ENCODE assay signal across 7 cellular contexts in the genomic region with DNA sequence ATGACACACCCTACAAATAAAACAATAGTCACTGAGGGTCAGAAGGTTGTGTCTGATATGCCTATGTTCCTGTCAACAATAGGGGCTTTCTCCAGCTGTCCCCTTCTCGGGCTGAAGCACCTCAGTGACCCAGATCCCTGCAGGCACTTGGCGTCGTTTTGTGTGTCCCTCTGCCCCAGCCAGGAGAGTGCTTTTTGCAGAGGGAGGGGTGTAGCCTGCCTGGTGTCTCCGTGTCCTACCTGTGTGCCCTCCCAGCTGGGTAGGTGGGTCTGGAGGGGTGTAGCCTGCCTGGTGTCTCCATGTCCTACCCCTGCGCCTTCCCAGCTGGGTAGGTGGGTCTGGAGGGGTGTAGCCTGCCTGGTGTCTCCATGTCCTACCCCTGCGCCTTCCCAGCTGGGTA.
DNase-seq lines count a peak whose midpoint lies in the region; ATAC-seq and TF ChIP-seq lines count a peak whose summit lies in the region.
"Not testable (repeated sequence)": the region's sequence is repeated elsewhere in the genome, so short reads cannot be mapped to it uniquely, and the experiment has no call there.

No MANE protein-coding gene starts in this region.

- not testable (repeated sequence) for H3K27me3 ChIP-seq in CD8-positive, alpha-beta T cell (ENCODE audit: insufficient read depth, low read length); adipocyte (replicated peaks; ENCODE audit: control insufficient read depth, insufficient read depth, low read length); heart left ventricle; neural progenitor cell

- not testable (repeated sequence) for H4K20me1 ChIP-seq in neural progenitor cell (ENCODE audit: low read depth)

- not testable (repeated sequence) for H3K4me1 ChIP-seq in CD8-positive, alpha-beta T cell (ENCODE audit: insufficient read depth, low read length); neural progenitor cell
- H3K4me1 ChIP-seq in adipocyte (ENCODE audit: control insufficient read depth, insufficient read depth, low read length) (peaks cover 17% of the 10 kb centered on the region), heart left ventricle (peaks cover 0 to 45% (median 22%) of the 10 kb centered on the region in 12 donors)

- H3K9me3 ChIP-seq in CD8-positive, alpha-beta T cell (ENCODE audit: low read length); adipocyte (ENCODE audit: control insufficient read depth, low read length); heart left ventricle; neural progenitor cell (ENCODE audit: low read depth): not testable (repeated sequence)

- not testable (repeated sequence) for TF ChIP-seq CTCF in CD8-positive, alpha-beta T cell (IDR thresholded peaks at IDR 0.05); heart left ventricle (IDR thresholded peaks at IDR 0.05); neural progenitor cell (IDR thresholded peaks at IDR 0.05); type B pancreatic cell (conservative IDR thresholded peaks at IDR 0.05)

- not testable (repeated sequence) for H3K9me3 Mint-ChIP-seq in CD8-positive, alpha-beta T cell; activated CD4-positive, alpha-beta memory T cell treated with anti-CD3 and anti-CD28 coated beads, Interleukin-2, amount 10 ng/mL, durations not matched to agents 7 days and 5 days; neural progenitor cell; type B pancreatic cell

- H3K4me3 ChIP-seq in CD8-positive, alpha-beta T cell (ENCODE audit: low read depth, low read length); heart left ventricle; neural progenitor cell: not testable (repeated sequence)
- peak overlapping the region; percentile 5 for H3K4me3 ChIP-seq in adipocyte (ENCODE audit: low read length)

- not testable (repeated sequence) for H3K4me2 ChIP-seq in neural progenitor cell

- peak overlapping the region; percentile 57 for H3K9ac ChIP-seq in adipocyte (ENCODE audit: low read length)
- H3K9ac ChIP-seq in neural progenitor cell = not testable (repeated sequence)

- WGBS in heart left ventricle, 4 donors = 73 to 85% (median 79%) methylated on average over 4 to 6 of the region's 6 CpGs

- H3K79me2 ChIP-seq in neural progenitor cell (ENCODE audit: low read depth) = not testable (repeated sequence)

- not testable (repeated sequence) for H3K4me3 Mint-ChIP-seq in CD8-positive, alpha-beta T cell; activated CD4-positive, alpha-beta memory T cell treated with anti-CD3 and anti-CD28 coated beads, Interleukin-2, amount 10 ng/mL, durations not matched to agents 7 days and 5 days; neural progenitor cell; type B pancreatic cell

- H3K4me1 Mint-ChIP-seq in CD8-positive, alpha-beta T cell (ENCODE audit: low read depth); activated CD4-positive, alpha-beta memory T cell treated with anti-CD3 and anti-CD28 coated beads, Interleukin-2, amount 10 ng/mL, durations not matched to agents 7 days and 5 days: not testable (repeated sequence)
- H3K4me1 Mint-ChIP-seq in neural progenitor cell = peaks cover 25% of the 10 kb centered on the region
- peaks cover 14% of the 10 kb centered on the region for H3K4me1 Mint-ChIP-seq in type B pancreatic cell (ENCODE audit: unreplicated experiment)

- H3K27ac Mint-ChIP-seq in CD8-positive, alpha-beta T cell = peak overlapping the region; percentile 46
- not testable (repeated sequence) for H3K27ac Mint-ChIP-seq in activated CD4-positive, alpha-beta memory T cell treated with anti-CD3 and anti-CD28 coated beads, Interleukin-2, amount 10 ng/mL, durations not matched to agents 7 days and 5 days; type B pancreatic cell
- peak overlapping the region; percentile 42 for H3K27ac Mint-ChIP-seq in neural progenitor cell

- intact Hi-C loops in CD8-positive, alpha-beta T cell (cut with DNase I, micrococcal nuclease); heart left ventricle (cut with DNase I): not testable (repeated sequence)

- not testable (repeated sequence) for ATAC-seq in CD8-positive, alpha-beta T cell; heart left ventricle

- not testable (repeated sequence) for TF ChIP-seq POLR2A in heart left ventricle (IDR thresholded peaks at IDR 0.05)

- not testable (repeated sequence) for DNase-seq in CD8-positive, alpha-beta T cell; adipocyte (ENCODE audit: low read depth); heart left ventricle; neural progenitor cell (ENCODE audit: low spot score)
- DNase-seq in NCI-H345 treated with DMSO at 0.1 percent for 48 hours (lab: John Stamatoyannopoulos, UW; ENCODE audit: unreplicated experiment) (peak; percentile 38), type B pancreatic cell (ENCODE audit: extremely low spot score, unreplicated experiment) (peak; percentile 54)
- DNase-seq in activated CD4-positive, alpha-beta memory T cell treated with anti-CD3 and anti-CD28 coated beads, Interleukin-2, amount 10 ng/mL, durations not matched to agents 7 days and 5 days = peak; percentile 10

- H3K36me3 Mint-ChIP-seq in CD8-positive, alpha-beta T cell = peaks cover 76% of the 10 kb centered on the region
- H3K36me3 Mint-ChIP-seq in activated CD4-positive, alpha-beta memory T cell treated with anti-CD3 and anti-CD28 coated beads, Interleukin-2, amount 10 ng/mL, durations not matched to agents 7 days and 5 days (ENCODE audit: low read depth) = peaks cover 17% of the 10 kb centered on the region
- peaks cover 36% of the 10 kb centered on the region for H3K36me3 Mint-ChIP-seq in neural progenitor cell
- H3K36me3 Mint-ChIP-seq in type B pancreatic cell = peaks cover 21% of the 10 kb centered on the region

- not testable (repeated sequence) for H2AFZ ChIP-seq in neural progenitor cell (replicated peaks)

- peaks cover 24% of the 10 kb centered on the region for H3K36me3 ChIP-seq in CD8-positive, alpha-beta T cell (ENCODE audit: insufficient read depth, low read length)
- H3K36me3 ChIP-seq in adipocyte (ENCODE audit: control insufficient read depth, insufficient read depth, low read length, severe bottlenecking) = peaks cover 43% of the 10 kb centered on the region
- peaks cover 0 to 63% (median 29%) of the 10 kb centered on the region in 9 donors for H3K36me3 ChIP-seq in heart left ventricle
- not testable (repeated sequence) for H3K36me3 ChIP-seq in neural progenitor cell

- not testable (repeated sequence) for H3K27me3 Mint-ChIP-seq in CD8-positive, alpha-beta T cell (ENCODE audit: low read depth); activated CD4-positive, alpha-beta memory T cell treated with anti-CD3 and anti-CD28 coated beads, Interleukin-2, amount 10 ng/mL, durations not matched to agents 7 days and 5 days; neural progenitor cell (ENCODE audit: insufficient read depth, low read depth); type B pancreatic cell

- H3F3A ChIP-seq in neural progenitor cell (ENCODE audit: low read depth) = not testable (repeated sequence)

- CTCF ChIA-PET in CD8-positive, alpha-beta T cell (lab: Charles Lee) = interaction anchor here (0.6 to 5.8 kb wide), 3 partner anchors 8 to 69 kb away, joined by 3 to 21 read pairs (median 3); no protein-coding TSS in a partner anchor
- CTCF ChIA-PET in activated CD4-positive, alpha-beta memory T cell treated with anti-CD3 and anti-CD28 coated beads, Interleukin-2, amount 10 ng/mL, durations not matched to agents 7 days and 5 days (lab: Charles Lee) = not testable (repeated sequence)

- not testable (repeated sequence) for H3K27ac ChIP-seq in CD8-positive, alpha-beta T cell (ENCODE audit: low read depth, low read length); neural progenitor cell
- H3K27ac ChIP-seq in heart left ventricle = peak overlapping the region in 8 of 12 donors; percentile 11 to 75 (median 49)

- POLR2A ChIA-PET in CD8-positive, alpha-beta T cell (lab: Charles Lee); activated CD4-positive, alpha-beta memory T cell treated with anti-CD3 and anti-CD28 coated beads, Interleukin-2, amount 10 ng/mL, durations not matched to agents 7 days and 5 days (lab: Charles Lee): not testable (repeated sequence)
